8 cellular contexts compared by ENCODE assay signal in the genomic region with DNA sequence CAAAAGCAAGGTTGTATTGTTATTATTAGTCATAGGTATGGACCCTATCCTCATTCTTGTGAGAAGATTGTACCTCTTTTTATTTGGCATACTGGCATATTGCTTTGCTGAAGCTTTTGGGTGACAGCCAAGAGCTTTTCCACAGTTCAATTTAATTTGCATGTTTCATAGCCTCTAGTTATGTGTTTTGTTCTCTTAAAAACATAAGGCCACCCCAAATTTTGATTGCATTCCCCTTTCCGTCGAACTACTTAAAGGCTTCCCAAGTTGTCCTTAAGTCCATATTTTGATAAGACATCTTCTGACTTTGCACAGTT. TPM values are rescaled to one million over a fixed set of nuclear protein-coding genes. Genes with fewer than 3 reads are reported as not detected.
A peak's percentile ranks its signal among the peaks of the same experiment; 100 is the strongest.
DNase-seq lines count a peak whose midpoint lies in the region; ATAC-seq and TF ChIP-seq lines count a peak whose summit lies in the region.

No MANE protein-coding gene starts in this region.

- no peaks in the 10 kb centered on the region for H3K36me3 ChIP-seq in hepatocyte (replicated peaks; ENCODE audit: insufficient read depth, low read depth)

- H3K9me3 Mint-ChIP-seq in T-helper 2 cell treated with Interferon-gamma antibody and Interleukin-4, amounts not matched to agents 5 μg/mL and 100 μg/mL, for 36 hours: no peaks in the 10 kb centered on the region
- no peaks in the 10 kb centered on the region for H3K9me3 Mint-ChIP-seq in stimulated activated naive B cell treated with anti-CD40 and anti-IgM and Interleukin-4, amounts not matched to agents 10 μg/mL and 1 μg/mL and 100 μg/mL, for 72 hours

- peaks cover 7% of the 10 kb centered on the region for H3K4me1 ChIP-seq in hepatocyte (ENCODE audit: insufficient read depth)

- ATAC-seq in stimulated activated naive B cell treated with anti-CD40 and anti-IgM and Interleukin-4, amounts not matched to agents 10 μg/mL and 1 μg/mL and 100 μg/mL, for 72 hours (replicated peaks): no peak
- ATAC-seq in GM19035 (IDR thresholded peaks at IDR 0.05; ENCODE audit: unreplicated experiment): no peak

- H3K9me3 ChIP-seq in hepatocyte (ENCODE audit: low read depth): no peaks in the 10 kb centered on the region

- H4K20me1 ChIP-seq in hepatocyte (ENCODE audit: insufficient read depth, poor library complexity, severe bottlenecking): peaks cover 16% of the 10 kb centered on the region

- H3K36me3 Mint-ChIP-seq in T-helper 2 cell treated with Interferon-gamma antibody and Interleukin-4, amounts not matched to agents 5 μg/mL and 100 μg/mL, for 36 hours (ENCODE audit: low read depth): no peaks in the 10 kb centered on the region
- no peaks in the 10 kb centered on the region for H3K36me3 Mint-ChIP-seq in stimulated activated naive B cell treated with anti-CD40 and anti-IgM and Interleukin-4, amounts not matched to agents 10 μg/mL and 1 μg/mL and 100 μg/mL, for 72 hours

- no peaks in the 10 kb centered on the region for H3K9me2 ChIP-seq in hepatocyte (replicated peaks; ENCODE audit: insufficient read depth)

- peak overlapping the region; percentile 77 for H3K4me3 ChIP-seq in hepatocyte

- H3K79me2 ChIP-seq in hepatocyte: peaks cover 63% of the 10 kb centered on the region

- H3K4me1 Mint-ChIP-seq in T-helper 2 cell treated with Interferon-gamma antibody and Interleukin-4, amounts not matched to agents 5 μg/mL and 100 μg/mL, for 36 hours (ENCODE audit: low read depth): peaks cover 20% of the 10 kb centered on the region
- H3K4me1 Mint-ChIP-seq in stimulated activated naive B cell treated with anti-CD40 and anti-IgM and Interleukin-4, amounts not matched to agents 10 μg/mL and 1 μg/mL and 100 μg/mL, for 72 hours: peaks cover 24 to 42% of the 10 kb centered on the region in 2 donors

- TF ChIP-seq CTCF in VCaP (conservative IDR thresholded peaks at IDR 0.05): no peak
- TF ChIP-seq CTCF in hepatocyte (IDR thresholded peaks at IDR 0.05; ENCODE audit: poor library complexity): no peak

- no peak overlapping the region for H3K27ac Mint-ChIP-seq in T-helper 2 cell treated with Interferon-gamma antibody and Interleukin-4, amounts not matched to agents 5 μg/mL and 100 μg/mL, for 36 hours
- no peak overlapping the region for H3K27ac Mint-ChIP-seq in stimulated activated naive B cell treated with anti-CD40 and anti-IgM and Interleukin-4, amounts not matched to agents 10 μg/mL and 1 μg/mL and 100 μg/mL, for 72 hours

- DNase-seq in T-helper 2 cell treated with Interferon-gamma antibody and Interleukin-4, amounts not matched to agents 5 μg/mL and 100 μg/mL, for 36 hours (ENCODE audit: low spot score): no peak
- DNase-seq in T-helper 2 cell: no peak
- no peak for DNase-seq in hepatocyte (ENCODE audit: low spot score)
- DNase-seq in stimulated activated naive B cell treated with anti-CD40 and anti-IgM and Interleukin-4, amounts not matched to agents 10 μg/mL and 1 μg/mL and 100 μg/mL, for 72 hours: no peak
- no peak for DNase-seq in HUDEP-2 (lab: John Stamatoyannopoulos, UW; ENCODE audit: unreplicated experiment in 76 of 76)
- DNase-seq in OCI-M2 (lab: John Stamatoyannopoulos, UW; ENCODE audit: unreplicated experiment): no peak

- WGBS in hepatocyte (ENCODE audit: low lambda C conversion rate, missing lambda C conversion rate): 85% methylated on average over 2 of the region's 2 CpGs

- H3K4me2 ChIP-seq in hepatocyte: peak overlapping the region; percentile 93

- H3K27me3 Mint-ChIP-seq in T-helper 2 cell treated with Interferon-gamma antibody and Interleukin-4, amounts not matched to agents 5 μg/mL and 100 μg/mL, for 36 hours (ENCODE audit: low read depth): peaks cover 11% of the 10 kb centered on the region
- no peaks in the 10 kb centered on the region for H3K27me3 Mint-ChIP-seq in stimulated activated naive B cell treated with anti-CD40 and anti-IgM and Interleukin-4, amounts not matched to agents 10 μg/mL and 1 μg/mL and 100 μg/mL, for 72 hours

- H3K4me3 Mint-ChIP-seq in T-helper 2 cell treated with Interferon-gamma antibody and Interleukin-4, amounts not matched to agents 5 μg/mL and 100 μg/mL, for 36 hours: peak overlapping the region; percentile 83
- H3K4me3 Mint-ChIP-seq in stimulated activated naive B cell treated with anti-CD40 and anti-IgM and Interleukin-4, amounts not matched to agents 10 μg/mL and 1 μg/mL and 100 μg/mL, for 72 hours: peak overlapping the region; percentile 6 to 89

- no peaks in the 10 kb centered on the region for H3K27me3 ChIP-seq in hepatocyte

- H2AFZ ChIP-seq in hepatocyte: no peak overlapping the region

- H3K27ac ChIP-seq in VCaP (peak overlapping the region; percentile 81), hepatocyte (no peak overlapping the region)

RNA-seq across cellular contexts. Expression of gene MCU, which starts 1.6 kb away (rescaled TPM):
- 39.8 and 41.7 TPM in 2 replicates for total RNA-seq in hepatocyte
- 30.7 and 31.6 TPM in 2 replicates for polyA plus RNA-seq in hepatocyte
